21 cellular contexts compared by ENCODE assay signal in the genomic region with DNA sequence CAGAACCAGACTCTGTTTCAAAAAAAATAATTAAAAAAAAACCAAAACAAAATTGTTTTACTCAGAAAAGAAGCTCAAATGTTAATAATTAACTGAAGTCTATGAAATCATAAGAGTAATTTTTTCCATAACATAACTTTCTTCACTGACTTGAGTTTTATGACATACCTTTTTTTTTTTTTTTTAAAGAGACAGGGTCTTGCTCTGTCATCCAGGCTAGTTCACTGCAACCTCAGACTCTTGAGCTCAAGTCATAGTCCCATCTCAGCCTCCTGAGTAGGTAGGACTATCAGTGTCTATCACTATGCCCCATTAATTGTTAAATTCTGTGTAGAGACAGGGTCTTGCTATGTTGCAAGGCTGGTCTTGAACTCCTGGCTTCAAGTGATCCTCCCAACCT. TPM values are rescaled to one million over a fixed set of nuclear protein-coding genes. Genes with fewer than 3 reads are reported as not detected.
DNase-seq lines count a peak whose midpoint lies in the region; ATAC-seq, FAIRE-seq and TF ChIP-seq lines count a peak whose summit lies in the region.
"Had no signal": no experiment of that assay in that cellular context is flagged by ENCODE, and none has a peak within 500 bp of the region (broad histone marks: within the 10 kb centered on the region; RNA-seq: fewer than 3 reads in every experiment).

No MANE protein-coding gene starts in this region.

- H3K9me3 ChIP-seq in Caco-2 = no peaks in the 10 kb centered on the region
- H3K9me3 ChIP-seq in K562 (replicated peaks; ENCODE audit: control insufficient read depth, insufficient read depth, low read depth, low read length) = no peaks in the 10 kb centered on the region
- H3K9me3 ChIP-seq in pancreas = no peaks in the 10 kb centered on the region
- no peaks in the 10 kb centered on the region for H3K9me3 ChIP-seq in lower lobe of right lung
- H3K9me3 ChIP-seq: BLaER1 treated with 17β-estradiol and CSF1 and Interleukin-3, amounts not matched to agents 10 nM and 100 nM had no signal

- H3K36me3 Mint-ChIP-seq in activated CD8-positive, alpha-beta T cell treated with anti-CD3 and anti-CD28 coated beads for 36 hours (ENCODE audit: low read depth) = peaks cover 41% of the 10 kb centered on the region
- H3K36me3 Mint-ChIP-seq in activated CD8-positive, alpha-beta T cell treated with anti-CD3 and anti-CD28 coated beads, Interleukin-2, amount 10 ng/mL, durations not matched to agents 7 days and 5 days (ENCODE audit: low read depth) = peaks cover 62% of the 10 kb centered on the region
- peaks cover 73% of the 10 kb centered on the region for H3K36me3 Mint-ChIP-seq in Caco-2 (ENCODE audit: insufficient read depth, unreplicated experiment)

- H3K4me1 ChIP-seq in Caco-2 = peaks cover 13% of the 10 kb centered on the region
- no peaks in the 10 kb centered on the region for H3K4me1 ChIP-seq in K562 (replicated peaks in 1 of 2; ENCODE audit: control insufficient read depth in 2 of 2, insufficient read depth in 2 of 2, low read length in 2 of 2)
- H3K4me1 ChIP-seq in pancreas = peaks cover 7 to 13% (median 11%) of the 10 kb centered on the region in 3 donors
- no peaks in the 10 kb centered on the region for H3K4me1 ChIP-seq in lower lobe of right lung

- H2AFZ ChIP-seq in K562 (ENCODE audit: low read depth, low read length) = no peak overlapping the region

- no peaks in the 10 kb centered on the region for H3K79me2 ChIP-seq in K562 (ENCODE audit: control insufficient read depth, insufficient read depth, low read length)

- no peaks in the 10 kb centered on the region for H3K9me1 ChIP-seq in K562 (ENCODE audit: control insufficient read depth, insufficient read depth, low read length)

- no peaks in the 10 kb centered on the region for H3K27me3 Mint-ChIP-seq in activated CD8-positive, alpha-beta T cell treated with anti-CD3 and anti-CD28 coated beads for 36 hours
- no peaks in the 10 kb centered on the region for H3K27me3 Mint-ChIP-seq in activated CD8-positive, alpha-beta T cell treated with anti-CD3 and anti-CD28 coated beads, Interleukin-2, amount 10 ng/mL, durations not matched to agents 7 days and 5 days (ENCODE audit: low read depth)
- H3K27me3 Mint-ChIP-seq in Caco-2 (ENCODE audit: insufficient read depth, unreplicated experiment) = no peaks in the 10 kb centered on the region

- no peak overlapping the region for H3K4me3 Mint-ChIP-seq in activated CD8-positive, alpha-beta T cell treated with anti-CD3 and anti-CD28 coated beads for 36 hours
- H3K4me3 Mint-ChIP-seq in activated CD8-positive, alpha-beta T cell treated with anti-CD3 and anti-CD28 coated beads, Interleukin-2, amount 10 ng/mL, durations not matched to agents 7 days and 5 days = no peak overlapping the region
- H3K4me3 Mint-ChIP-seq in Caco-2 (ENCODE audit: unreplicated experiment) = no peak overlapping the region

- H3K4me2 ChIP-seq in K562 (ENCODE audit: insufficient read depth, low read length) = no peak overlapping the region
- H3K4me2 ChIP-seq: BLaER1 treated with 17β-estradiol and CSF1 and Interleukin-3, amounts not matched to agents 10 nM and 100 nM had no signal

- POLR2A ChIA-PET in activated CD8-positive, alpha-beta T cell treated with anti-CD3 and anti-CD28 coated beads for 36 hours (lab: Charles Lee) = no interaction called here
- POLR2A ChIA-PET in activated CD8-positive, alpha-beta T cell treated with anti-CD3 and anti-CD28 coated beads, Interleukin-2, amount 10 ng/mL, durations not matched to agents 7 days and 5 days (lab: Charles Lee) = interaction anchor here (0.6 to 1.1 kb wide), 3 partner anchors 19 to 434 kb away, joined by 3 to 4 read pairs (median 3); no protein-coding TSS in a partner anchor
- POLR2A ChIA-PET in Caco-2 (lab: Charles Lee) = interaction anchor here (0.6 kb wide), 1 partner anchor 13 kb away, joined by 3 read pairs; no protein-coding TSS in a partner anchor
- POLR2A ChIA-PET in K562 (lab: Yijun Ruan, JAX) = interaction anchor here (0.6 kb wide), 1 partner anchor 24 kb away, joined by 4 read pairs; no protein-coding TSS in a partner anchor

- intact Hi-C loops in activated CD8-positive, alpha-beta T cell treated with anti-CD3 and anti-CD28 coated beads for 36 hours (cut with micrococcal nuclease) = no loop called here
- intact Hi-C loops in Caco-2 (cut with micrococcal nuclease; ENCODE audit: unreplicated experiment) (no loop called here), K562 (cut with micrococcal nuclease) (no loop called here), pancreas (cut with DNase I) (no loop called here), lower lobe of right lung (cut with DNase I) (no loop called here)

- BruUV-seq in Caco-2 (replicated peaks; lab: Mats Ljungman, UMichigan) = no TSS peak
- no TSS peak for BruUV-seq in K562 (replicated peaks; lab: Mats Ljungman, UMichigan)

- no peaks in the 10 kb centered on the region for H3K27me3 ChIP-seq in Caco-2 (replicated peaks; ENCODE audit: control insufficient read depth, insufficient read depth, low read length)
- H3K27me3 ChIP-seq in K562 (ENCODE audit: control insufficient read depth in 2 of 2, insufficient read depth in 2 of 2, low read length in 2 of 2) = no peaks in the 10 kb centered on the region
- H3K27me3 ChIP-seq in pancreas = no peaks in the 10 kb centered on the region
- H3K27me3 ChIP-seq in lower lobe of right lung (ENCODE audit: low read depth) = no peaks in the 10 kb centered on the region
- H3K27me3 ChIP-seq: BLaER1 treated with 17β-estradiol and CSF1 and Interleukin-3, amounts not matched to agents 10 nM and 100 nM had no signal

- TF ChIP-seq CTCF in activated CD8-positive, alpha-beta T cell treated with anti-CD3 and anti-CD28 coated beads for 36 hours (IDR thresholded peaks at IDR 0.05) = no peak
- TF ChIP-seq CTCF in Caco-2 (IDR thresholded peaks at IDR 0.05; ENCODE audit: insufficient read depth in 1 of 2, low read depth in 1 of 2, low read length in 1 of 2, severe bottlenecking in 1 of 2, unreplicated experiment in 1 of 2) = no peak
- TF ChIP-seq CTCF in K562 (IDR thresholded peaks at IDR 0.05 in 2 of 3, conservative IDR thresholded peaks at IDR 0.05 in 1 of 3; ENCODE audit: insufficient read depth in 2 of 3, low read depth in 1 of 3, low read length in 3 of 3) = no peak
- TF ChIP-seq CTCF in pancreas (IDR thresholded peaks at IDR 0.05) = no peak
- no peak for TF ChIP-seq CTCF in lower lobe of right lung (IDR thresholded peaks at IDR 0.05)

- in situ Hi-C loops in K562 (cut with MboI) = loop anchor here (10.0 kb wide), 1 partner anchor 1826 kb away; no protein-coding TSS in a partner anchor

- peak; percentile 61 for FAIRE-seq in K562 (lab: Jason Lieb, UNC)
- FAIRE-seq in pancreas (lab: Jason Lieb, UNC) = no peak
- FAIRE-seq: A204.1 had no signal

- H3K4me3 ChIP-seq in Caco-2 (ENCODE audit: low read depth, low read length) = no peak overlapping the region
- H3K4me3 ChIP-seq in K562 = no peak overlapping the region
- H3K4me3 ChIP-seq in pancreas = no peak overlapping the region
- H3K4me3 ChIP-seq in lower lobe of right lung = no peak overlapping the region
- H3K4me3 ChIP-seq: BLaER1 treated with 17β-estradiol and CSF1 and Interleukin-3, amounts not matched to agents 10 nM and 100 nM had no signal

- no peak for DNase-seq in activated CD8-positive, alpha-beta T cell treated with anti-CD3 and anti-CD28 coated beads for 36 hours
- DNase-seq in activated CD8-positive, alpha-beta T cell treated with anti-CD3 and anti-CD28 coated beads, Interleukin-2, amount 10 ng/mL, durations not matched to agents 7 days and 5 days = no peak
- DNase-seq in Caco-2 = no peak
- no peak for DNase-seq in K562 (ENCODE audit: extremely low read depth in 1 of 4, low spot score in 3 of 4)
- no peak for DNase-seq in pancreas
- DNase-seq in NCI-H1694 treated with DMSO at 0.1 percent for 48 hours (lab: John Stamatoyannopoulos, UW) = no peak
- DNase-seq in lower lobe of right lung = no peak
- DNase-seq: DMS 273 treated with DMSO at 0.1 percent for 48 hours, GDM1, GOT3, KG1, NCI-H1048, NCI-H146, NCI-H2081 treated with DMSO at 0.1 percent for 48 hours, NCI-H510A, NCI-H82 had no signal

- peak overlapping the region; percentile 44 for H3K27ac Mint-ChIP-seq in activated CD8-positive, alpha-beta T cell treated with anti-CD3 and anti-CD28 coated beads for 36 hours
- no peak overlapping the region for H3K27ac Mint-ChIP-seq in activated CD8-positive, alpha-beta T cell treated with anti-CD3 and anti-CD28 coated beads, Interleukin-2, amount 10 ng/mL, durations not matched to agents 7 days and 5 days
- H3K27ac Mint-ChIP-seq in Caco-2 (ENCODE audit: unreplicated experiment) = peak overlapping the region; percentile 45

- no peaks in the 10 kb centered on the region for H4K20me1 ChIP-seq in K562 (replicated peaks; ENCODE audit: control insufficient read depth, insufficient read depth, low read length)
- H4K20me1 ChIP-seq: BLaER1 treated with 17β-estradiol and CSF1 and Interleukin-3, amounts not matched to agents 10 nM and 100 nM had no signal

- H3K9ac ChIP-seq in K562 (ENCODE audit: insufficient read depth in 1 of 2, low read depth in 2 of 2, low read length in 2 of 2) = no peak overlapping the region
- H3K9ac ChIP-seq: BLaER1 treated with 17β-estradiol and CSF1 and Interleukin-3, amounts not matched to agents 10 nM and 100 nM had no signal

- no peak for ATAC-seq in activated CD8-positive, alpha-beta T cell treated with anti-CD3 and anti-CD28 coated beads for 36 hours
- no peak for ATAC-seq in activated CD8-positive, alpha-beta T cell treated with anti-CD3 and anti-CD28 coated beads, Interleukin-2, amount 10 ng/mL, durations not matched to agents 7 days and 5 days
- ATAC-seq in K562 (no peak), pancreas (peak in 3 of 4 donors; percentile 24 to 47 (median 39)), lower lobe of right lung (no peak), HG03439 (IDR thresholded peaks at IDR 0.05; ENCODE audit: unreplicated experiment) (no peak)
- ATAC-seq: Panc1, Right ventricle myocardium inferior had no signal

- no peak overlapping the region for H3K27ac ChIP-seq in K562 (ENCODE audit: extremely low read depth, low read depth, low read length)
- H3K27ac ChIP-seq in pancreas = peak overlapping the region in 2 of 4 donors; percentile 3 to 6
- no peak overlapping the region for H3K27ac ChIP-seq in lower lobe of right lung
- H3K27ac ChIP-seq: BLaER1 treated with 17β-estradiol and CSF1 and Interleukin-3, amounts not matched to agents 10 nM and 100 nM had no signal

- peaks cover 21% of the 10 kb centered on the region for H3K4me1 Mint-ChIP-seq in activated CD8-positive, alpha-beta T cell treated with anti-CD3 and anti-CD28 coated beads for 36 hours (ENCODE audit: low read depth)
- H3K4me1 Mint-ChIP-seq in activated CD8-positive, alpha-beta T cell treated with anti-CD3 and anti-CD28 coated beads, Interleukin-2, amount 10 ng/mL, durations not matched to agents 7 days and 5 days (ENCODE audit: low read depth) = peaks cover 20% of the 10 kb centered on the region
- H3K4me1 Mint-ChIP-seq in Caco-2 (ENCODE audit: low read depth, unreplicated experiment) = peaks cover 16% of the 10 kb centered on the region

- no peak for TF ChIP-seq POLR2A in K562 (conservative IDR thresholded peaks at IDR 0.05)

- TF ChIP-seq EP300 in K562 (IDR thresholded peaks at IDR 0.05; ENCODE audit: low read length) = no peak

- no peak for TF ChIP-seq RAD21 in K562 (CRISPR knock-in tag; conservative IDR thresholded peaks at IDR 0.05 in 1 of 2, IDR thresholded peaks at IDR 0.05 in 1 of 2)

- H3K9me3 Mint-ChIP-seq in activated CD8-positive, alpha-beta T cell treated with anti-CD3 and anti-CD28 coated beads for 36 hours = no peaks in the 10 kb centered on the region
- H3K9me3 Mint-ChIP-seq in activated CD8-positive, alpha-beta T cell treated with anti-CD3 and anti-CD28 coated beads, Interleukin-2, amount 10 ng/mL, durations not matched to agents 7 days and 5 days (ENCODE audit: insufficient read depth) = no peaks in the 10 kb centered on the region
- H3K9me3 Mint-ChIP-seq in Caco-2 (ENCODE audit: unreplicated experiment) = no peaks in the 10 kb centered on the region

- H3K36me3 ChIP-seq in Caco-2 (ENCODE audit: control insufficient read depth, insufficient read depth, low read length) (peaks cover 2% of the 10 kb centered on the region), K562 (ENCODE audit: control insufficient read depth, insufficient read depth, low read length) (peaks cover 73% of the 10 kb centered on the region), pancreas (peaks cover 4 to 53% (median 22%) of the 10 kb centered on the region in 3 donors), lower lobe of right lung (peaks cover 100% of the 10 kb centered on the region)

- CTCF ChIA-PET in activated CD8-positive, alpha-beta T cell treated with anti-CD3 and anti-CD28 coated beads for 36 hours (lab: Charles Lee) = no interaction called here
- CTCF ChIA-PET in activated CD8-positive, alpha-beta T cell treated with anti-CD3 and anti-CD28 coated beads, Interleukin-2, amount 10 ng/mL, durations not matched to agents 7 days and 5 days (lab: Charles Lee) = interaction anchor here (7.1 kb wide), 1 partner anchor 24 kb away, joined by 76 read pairs; no protein-coding TSS in a partner anchor
- CTCF ChIA-PET in Caco-2 (lab: Charles Lee) = interaction anchor here (2.4 kb wide), 1 partner anchor 24 kb away, joined by 13 read pairs; no protein-coding TSS in a partner anchor
- CTCF ChIA-PET in K562 (lab: Yijun Ruan, JAX; ENCODE audit: low intra/inter-chr PET ratio) = no interaction called here

RNA-seq across cellular contexts. Expression of a gene that starts 21.9 kb away (rescaled TPM):
- total RNA-seq in activated CD8-positive, alpha-beta T cell treated with anti-CD3 and anti-CD28 coated beads for 36 hours = 10 to 100 TPM; 49.7 to 55.4 TPM
- total RNA-seq in activated CD8-positive, alpha-beta T cell treated with anti-CD3 and anti-CD28 coated beads, Interleukin-2, amount 10 ng/mL, durations not matched to agents 7 days and 5 days = 10 to 100 TPM; 51.2 to 56.4 TPM
- 64.8 and 66.4 TPM in 2 replicates for total RNA-seq in Caco-2 (2022)
- total RNA-seq in K562 (2011; cell fraction: chromatin; rRNA removed; ENCODE audit: low replicate concordance) = 44.4 and 117 TPM in 2 replicates
- 28.4 and 35.0 TPM in 2 replicates for total RNA-seq in K562 (2011; cell fraction: nucleolus; rRNA removed)
- total RNA-seq in K562 (2011; cell fraction: nucleoplasm; rRNA removed) = 50.3 and 80.8 TPM in 2 replicates
- 51.9 and 55.6 TPM in 2 replicates for total RNA-seq in K562 (2014; rRNA removed)
- 60.7 and 64.7 TPM in 2 replicates for total RNA-seq in K562 (2014; rRNA removed; fragmentation: Illumina TruSeq; extraction: Trizol)
- total RNA-seq in K562 (2015; rRNA removed; fragmentation: Illumina TruSeq; extraction: Trizol) = 39.4 and 40.0 TPM in 2 replicates
- total RNA-seq in K562 (2021) = 59.8 and 65.4 TPM in 2 replicates
- 55.3 and 79.1 TPM in 2 replicates for polyA plus RNA-seq in K562 (2011; rRNA removed)
- 11.9 and 20.4 TPM in 2 replicates for polyA plus RNA-seq in K562 (2011; cell fraction: cytosol; rRNA removed)
- polyA plus RNA-seq in K562 (2011; cell fraction: nucleus; rRNA removed) = 10.9 and 15.1 TPM in 2 replicates
- 35.8 and 41.4 TPM in 2 replicates for polyA plus RNA-seq in K562 (2012)
- 53.0 and 63.1 TPM in 2 replicates for polyA plus RNA-seq in K562 (2014; fragmentation: Illumina TruSeq; extraction: Trizol)
- polyA plus RNA-seq in K562 (2014; fragmentation: Nextera tagmentation; extraction: Ambion mirVana) = 100 to 1,000 TPM; 217 to 221 TPM
- polyA plus RNA-seq in K562 (2014; rRNA removed) = 64.9 and 66.9 TPM in 2 replicates
- polyA minus RNA-seq in K562 (2011; rRNA and poly(A)+ RNA removed) = 128 and 139 TPM in 2 replicates
- 24.2 and 30.4 TPM in 2 replicates for polyA minus RNA-seq in K562 (2011; cell fraction: cytosol; rRNA and poly(A)+ RNA removed)
- 10.5 and 15.2 TPM in 2 replicates for polyA minus RNA-seq in K562 (2011; cell fraction: nucleus; rRNA and poly(A)+ RNA removed)
- total RNA-seq in pancreas = 10 to 100 TPM; 31.6 to 42.8 (median 39.5) TPM
- polyA plus RNA-seq in pancreas = 10 to 100 TPM; 11.1 to 21.2 TPM
- 60.0 TPM for total RNA-seq in lower lobe of right lung

RNA-seq across cellular contexts. Expression of a gene that starts 37.9 kb away (rescaled TPM):
- total RNA-seq in activated CD8-positive, alpha-beta T cell treated with anti-CD3 and anti-CD28 coated beads for 36 hours = 10 to 100 TPM; 29.3 to 30.5 TPM
- total RNA-seq in activated CD8-positive, alpha-beta T cell treated with anti-CD3 and anti-CD28 coated beads, Interleukin-2, amount 10 ng/mL, durations not matched to agents 7 days and 5 days = 10 to 100 TPM; 20.8 to 22.6 TPM
- 47.4 and 49.9 TPM in 2 replicates for total RNA-seq in Caco-2 (2022)
- total RNA-seq in K562 (2011; cell fraction: chromatin; rRNA removed; ENCODE audit: low replicate concordance) = 56.0 and 96.1 TPM in 2 replicates
- total RNA-seq in K562 (2011; cell fraction: nucleolus; rRNA removed) = 27.0 and 27.3 TPM in 2 replicates
- total RNA-seq in K562 (2011; cell fraction: nucleoplasm; rRNA removed) = 45.6 and 51.4 TPM in 2 replicates
- 7.9 and 8.0 TPM in 2 replicates for total RNA-seq in K562 (2014; rRNA removed)
- 20.5 and 23.7 TPM in 2 replicates for total RNA-seq in K562 (2014; rRNA removed; fragmentation: Illumina TruSeq; extraction: Trizol)
- 17.5 and 19.5 TPM in 2 replicates for total RNA-seq in K562 (2015; rRNA removed; fragmentation: Illumina TruSeq; extraction: Trizol)
- total RNA-seq in K562 (2021) = 23.8 and 24.5 TPM in 2 replicates
- 36.5 and 41.2 TPM in 2 replicates for polyA plus RNA-seq in K562 (2011; rRNA removed)
- polyA plus RNA-seq in K562 (2011; cell fraction: cytosol; rRNA removed) = 25.2 and 35.9 TPM in 2 replicates
- polyA plus RNA-seq in K562 (2011; cell fraction: nucleus; rRNA removed) = 23.4 and 28.7 TPM in 2 replicates
- polyA plus RNA-seq in K562 (2012) = 12.1 and 15.6 TPM in 2 replicates
- 22.5 and 26.4 TPM in 2 replicates for polyA plus RNA-seq in K562 (2014; fragmentation: Illumina TruSeq; extraction: Trizol)
- polyA plus RNA-seq in K562 (2014; fragmentation: Nextera tagmentation; extraction: Ambion mirVana) = 10 to 100 TPM in 1 of 2 experiments, 1 to 10 TPM in 1; 7.9 to 11.1 TPM
- polyA plus RNA-seq in K562 (2014; rRNA removed) = 10.9 and 15.3 TPM in 2 replicates
- 65.8 and 74.0 TPM in 2 replicates for polyA minus RNA-seq in K562 (2011; rRNA and poly(A)+ RNA removed)
- polyA minus RNA-seq in K562 (2011; cell fraction: cytosol; rRNA and poly(A)+ RNA removed) = 23.2 and 24.9 TPM in 2 replicates
- polyA minus RNA-seq in K562 (2011; cell fraction: nucleus; rRNA and poly(A)+ RNA removed) = 15.1 and 31.1 TPM in 2 replicates
- 10 to 100 TPM in 4 of 6 donors, 1 to 10 TPM in 2; 9.4 to 18.1 (median 11.5) TPM for total RNA-seq in pancreas
- 1 to 10 TPM; 3.4 to 4.4 TPM for polyA plus RNA-seq in pancreas
- 22.0 TPM for total RNA-seq in lower lobe of right lung

Comparison
In these comparisons a context has a peak if more than half of its experiments do, and no peak if none do; other contexts are left out.
1. CTCF ChIA-PET loops: an anchor here in activated CD8-positive, alpha-beta T cell treated with anti-CD3 and anti-CD28 coated beads, Interleukin-2, amount 10 ng/mL, durations not matched to agents 7 days and 5 days (7.1 kb wide) and Caco-2 (2.4 kb wide); none called in activated CD8-positive, alpha-beta T cell treated with anti-CD3 and anti-CD28 coated beads for 36 hours and K562.
2. ATAC-seq: peak in pancreas (3 of 4); none in activated CD8-positive, alpha-beta T cell treated with anti-CD3 and anti-CD28 coated beads for 36 hours (single experiment), activated CD8-positive, alpha-beta T cell treated with anti-CD3 and anti-CD28 coated beads, Interleukin-2, amount 10 ng/mL, durations not matched to agents 7 days and 5 days (single experiment), K562 (single experiment), lower lobe of right lung (0 of 2) and HG03439 (single experiment).